11 cellular contexts compared by ENCODE assay signal in the genomic region with DNA sequence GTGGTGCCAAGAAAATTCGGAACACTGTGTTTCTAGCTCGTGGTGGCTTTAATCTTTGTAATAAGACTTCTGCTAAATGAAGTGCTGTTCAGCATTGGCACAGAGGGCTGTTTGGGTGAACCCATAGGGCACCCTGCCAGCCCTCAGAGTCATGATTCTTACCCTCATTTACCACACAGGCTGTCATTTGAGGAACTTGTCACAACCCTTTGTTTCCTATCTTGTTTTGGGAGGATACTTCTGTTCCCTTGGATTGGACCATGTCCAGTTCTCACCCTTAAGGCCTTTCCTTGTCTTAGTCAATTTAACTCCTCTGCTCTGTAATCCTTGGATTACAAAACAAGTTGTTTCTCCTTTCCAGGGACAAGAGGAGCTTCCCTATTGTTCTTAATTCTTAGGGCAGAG.
DNase-seq lines count a peak whose midpoint lies in the region; ATAC-seq and TF ChIP-seq lines count a peak whose summit lies in the region.
"Had no signal": no experiment of that assay in that cellular context is flagged by ENCODE, and none has a peak within 500 bp of the region (broad histone marks: within the 10 kb centered on the region; RNA-seq: fewer than 3 reads in every experiment).

No MANE protein-coding gene starts in this region.

- H3K27me3 Mint-ChIP-seq in IgD-negative memory B cell: peaks cover 5% of the 10 kb centered on the region

- H3K9me3 Mint-ChIP-seq in IgD-negative memory B cell: no peaks in the 10 kb centered on the region
- H3K9me3 Mint-ChIP-seq: WTC11 had no signal

- no peaks in the 10 kb centered on the region for H3K36me3 Mint-ChIP-seq in IgD-negative memory B cell
- H3K36me3 Mint-ChIP-seq: WTC11 had no signal

- H3K4me3 ChIP-seq in heart left ventricle (no peak overlapping the region), stomach (no peak overlapping the region)

- POLR2A ChIA-PET in HEK293T (lab: Yijun Ruan, JAX): no interaction called here

- CTCF ChIA-PET in HEK293T (lab: Yijun Ruan, JAX): no interaction called here

- peaks cover 37 to 47% (median 41%) of the 10 kb centered on the region in 3 donors for H3K4me1 Mint-ChIP-seq in IgD-negative memory B cell

- intact Hi-C loops in heart left ventricle (cut with DNase I) (no loop called here), stomach (cut with DNase I; ENCODE audit: low total_unique reads) (no loop called here)

- peak overlapping the region in 2 of 3 donors; percentile 29 to 71 for H3K27ac Mint-ChIP-seq in IgD-negative memory B cell
- H3K27ac Mint-ChIP-seq: WTC11 had no signal

- H3K9me3 ChIP-seq in heart left ventricle (no peaks in the 10 kb centered on the region), stomach (no peaks in the 10 kb centered on the region)

- H3K4me1 ChIP-seq in heart left ventricle: peaks cover 0 to 65% (median 23%) of the 10 kb centered on the region in 12 donors
- peaks cover 5 to 17% (median 6%) of the 10 kb centered on the region in 4 donors for H3K4me1 ChIP-seq in stomach

- peaks cover 0 to 8% (median 0%) of the 10 kb centered on the region in 9 donors for H3K27me3 ChIP-seq in heart left ventricle
- peaks cover 0 to 16% (median 0%) of the 10 kb centered on the region in 3 donors for H3K27me3 ChIP-seq in stomach

- no peaks in the 10 kb centered on the region for H3K36me3 ChIP-seq in heart left ventricle
- H3K36me3 ChIP-seq in stomach: no peaks in the 10 kb centered on the region

- peak; percentile 55 for DNase-seq in RPMI8226
- DNase-seq in heart left ventricle: peak in 3 of 5 donors; percentile 44 to 62 (median 58)
- peak; percentile 26 for DNase-seq in stomach
- no peak for DNase-seq in HEK293T (ENCODE audit: extremely low spot score)
- no peak for DNase-seq in activated effector memory CD4-positive, alpha-beta T cell treated with anti-CD3 and anti-CD28 coated beads, Interleukin-2, amount 50 U/mL, for 16 hours
- DNase-seq: activated gamma-delta T cell, dermis blood vessel endothelial cell had no signal

- peak overlapping the region in 3 of 12 donors; percentile 10 to 44 (median 27) for H3K27ac ChIP-seq in heart left ventricle
- H3K27ac ChIP-seq in stomach: peak overlapping the region in 2 of 5 donors; percentile 53 to 68

- WGBS in heart left ventricle, 4 donors: 31 to 43% (median 39%) methylated on average over 2 of the region's 2 CpGs
- WGBS in stomach, 5 donors: 47 to 67% (median 54%) methylated on average over 2 of the region's 2 CpGs

- peak overlapping the region in 2 of 4 donors; percentile 28 to 55 for H3K4me3 Mint-ChIP-seq in IgD-negative memory B cell
- H3K4me3 Mint-ChIP-seq: WTC11 had no signal

- ATAC-seq in heart left ventricle: peak in 3 of 4 donors; percentile 12 to 45 (median 16)
- no peak for ATAC-seq in GM19328 (IDR thresholded peaks at IDR 0.05; ENCODE audit: unreplicated experiment)
- no peak for ATAC-seq in HG03460 (IDR thresholded peaks at IDR 0.05; ENCODE audit: unreplicated experiment)
- ATAC-seq: WTC11 had no signal

- no peak for TF ChIP-seq POLR2A in heart left ventricle (IDR thresholded peaks at IDR 0.05)
- no peak for TF ChIP-seq POLR2A in stomach (IDR thresholded peaks at IDR 0.05)

- no peak for TF ChIP-seq EP300 in stomach (IDR thresholded peaks at IDR 0.05)

- TF ChIP-seq CTCF in heart left ventricle (IDR thresholded peaks at IDR 0.05): no peak
- TF ChIP-seq CTCF in stomach (IDR thresholded peaks at IDR 0.05): no peak

TF ChIP-seq in HEK293T, 16 proteins besides CTCF, POLR2A, EP300 and RAD21:
- no peak for TF ChIP-seq LEF1 (IDR thresholded peaks at IDR 0.05; ENCODE audit: borderline replicate concordance)
- TF ChIP-seq ARNT (IDR thresholded peaks at IDR 0.05): no peak
- no peak for TF ChIP-seq FOXK2 (IDR thresholded peaks at IDR 0.05)
- TF ChIP-seq ELF4 (IDR thresholded peaks at IDR 0.05): no peak
- no peak for TF ChIP-seq FOXA1 (IDR thresholded peaks at IDR 0.05)
- TF ChIP-seq L3MBTL2 (conservative IDR thresholded peaks at IDR 0.05): no peak
- TF ChIP-seq CTBP1 (IDR thresholded peaks at IDR 0.05; ENCODE audit: borderline replicate concordance): no peak
- no peak for TF ChIP-seq FOXM1 (IDR thresholded peaks at IDR 0.05; ENCODE audit: borderline replicate concordance)
- no peak for TF ChIP-seq SUZ12 (IDR thresholded peaks at IDR 0.05)
- no peak for TF ChIP-seq TARDBP (IDR thresholded peaks at IDR 0.05)
- no peak for TF ChIP-seq SP1 (IDR thresholded peaks at IDR 0.05)
- TF ChIP-seq BHLHE40 (IDR thresholded peaks at IDR 0.05; ENCODE audit: borderline replicate concordance): no peak
- no peak for TF ChIP-seq ZNF384 (IDR thresholded peaks at IDR 0.05)
- no peak for TF ChIP-seq HDGF (IDR thresholded peaks at IDR 0.05; ENCODE audit: borderline replicate concordance)
- TF ChIP-seq NFRKB (IDR thresholded peaks at IDR 0.05): no peak
- TF ChIP-seq PKNOX1 (IDR thresholded peaks at IDR 0.05): no peak

Comparison
In these comparisons a context has a peak if more than half of its experiments do, and no peak if none do; other contexts are left out.
1. DNase-seq: peak in RPMI8226 (single experiment), heart left ventricle (3 of 5) and stomach (single experiment); none in HEK293T (single experiment) and activated effector memory CD4-positive, alpha-beta T cell treated with anti-CD3 and anti-CD28 coated beads, Interleukin-2, amount 50 U/mL, for 16 hours (single experiment).
2. ATAC-seq: peak in heart left ventricle (3 of 4); none in GM19328 (single experiment) and HG03460 (single experiment).